In the genomic region with DNA sequence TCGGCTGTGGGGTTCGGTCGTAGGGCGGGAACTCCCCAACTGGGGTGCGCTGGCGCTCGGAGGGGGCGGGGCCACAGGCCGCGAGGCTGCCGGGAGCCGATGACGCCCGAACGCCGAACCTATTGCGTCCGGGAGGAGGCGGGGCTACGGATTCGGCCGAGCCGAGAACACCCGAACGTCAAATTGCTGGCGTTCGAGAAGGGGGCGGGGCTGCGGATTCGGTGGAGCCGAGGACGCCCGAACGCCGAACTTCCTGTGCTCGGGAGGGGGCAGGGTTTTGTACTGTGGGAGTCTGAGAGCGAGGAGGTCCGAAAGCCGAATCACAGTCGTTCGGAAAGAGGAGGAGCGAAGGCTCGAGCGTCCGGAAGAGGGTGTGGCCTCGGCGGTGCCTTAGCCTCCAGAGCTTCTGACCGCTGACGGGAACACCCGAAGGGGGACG, we compare ENCODE assay signal across 8 cellular contexts. TPM values are rescaled to one million over a fixed set of nuclear protein-coding genes. Genes with fewer than 3 reads are reported as not detected.
DNase-seq lines count a peak whose midpoint lies in the region; ATAC-seq and TF ChIP-seq lines count a peak whose summit lies in the region.

No MANE protein-coding gene starts in this region.

- no peaks in the 10 kb centered on the region for H3K9me3 ChIP-seq in iPS-18a (ENCODE audit: control insufficient read depth, low read depth, low read length)

- H3K27me3 ChIP-seq in iPS-18a (ENCODE audit: control insufficient read depth, insufficient read depth, low read length): no peaks in the 10 kb centered on the region

- peak overlapping the region; percentile 97 for H3K27ac ChIP-seq in VCaP
- H3K27ac ChIP-seq in iPS-18a (ENCODE audit: low read length): peak overlapping the region; percentile 98

- peak overlapping the region; percentile 94 for H3K9ac ChIP-seq in iPS-18a (ENCODE audit: low read length)

- in situ Hi-C loops in T47D (cut with HindIII; ENCODE audit: low pct_unique_long_range_greater_than_20kb, low sequenced_read_pairs): no loop called here

- DNase-seq in A172 (ENCODE audit: low spot score): peak; percentile 100
- peak; percentile 99 for DNase-seq in NCI-H2196 (lab: John Stamatoyannopoulos, UW; ENCODE audit: unreplicated experiment)
- peak; percentile 55 to 99 for DNase-seq in T47D (ENCODE audit: low read depth in 1 of 2, low spot score in 1 of 2)
- peak; percentile 98 for DNase-seq in skeletal muscle cell (ENCODE audit: low read depth)

- peaks cover 10% of the 10 kb centered on the region for H3K4me1 ChIP-seq in iPS-18a (ENCODE audit: control insufficient read depth, low read depth, low read length)

- no peak for TF ChIP-seq CTCF in VCaP (conservative IDR thresholded peaks at IDR 0.05)

- peaks cover 14% of the 10 kb centered on the region for H3K36me3 ChIP-seq in iPS-18a (ENCODE audit: control insufficient read depth, low read depth, low read length)

- ATAC-seq in GM18868 (IDR thresholded peaks at IDR 0.05; ENCODE audit: unreplicated experiment) (peak; percentile 44), HG03139 (IDR thresholded peaks at IDR 0.05; ENCODE audit: unreplicated experiment) (peak; percentile 42)

- H3K4me3 ChIP-seq in iPS-18a (ENCODE audit: low read length) (peak overlapping the region; percentile 90), skeletal muscle cell (ENCODE audit: low read depth, low read length) (peak overlapping the region; percentile 60)

RNA-seq across cellular contexts. Expression of gene TSEN34, which starts 0.6 kb away (rescaled TPM):
- 222 and 277 TPM in 2 replicates for total RNA-seq in A172 (2014; rRNA removed; shearing (Covaris generic))

RNA-seq across cellular contexts. Expression of gene MBOAT7, which starts 1.1 kb away (rescaled TPM):
- total RNA-seq in A172 (2014; rRNA removed; shearing (Covaris generic)): 405 and 408 TPM in 2 replicates

RNA-seq across cellular contexts. Expression of gene RPS9, which starts 10.1 kb away (rescaled TPM):
- total RNA-seq in A172 (2014; rRNA removed; shearing (Covaris generic)): 1,527 and 1,817 TPM in 2 replicates

RNA-seq across cellular contexts. Expression of gene TMC4, which starts 17.6 kb away (rescaled TPM):
- not detected in 2 replicates for total RNA-seq in A172 (2014; rRNA removed; shearing (Covaris generic))

RNA-seq across cellular contexts. Expression of gene LENG1, which starts 31.0 kb away (rescaled TPM):
- 18.7 and 21.1 TPM in 2 replicates for total RNA-seq in A172 (2014; rRNA removed; shearing (Covaris generic))

Comparison
In these comparisons a context has a peak if more than half of its experiments do, and no peak if none do; other contexts are left out.
1. Peak in every context shown above with its lines: DNase-seq, ATAC-seq, H3K4me3 ChIP-seq and H3K27ac ChIP-seq.